16 cellular contexts compared by ENCODE assay signal in the genomic region with DNA sequence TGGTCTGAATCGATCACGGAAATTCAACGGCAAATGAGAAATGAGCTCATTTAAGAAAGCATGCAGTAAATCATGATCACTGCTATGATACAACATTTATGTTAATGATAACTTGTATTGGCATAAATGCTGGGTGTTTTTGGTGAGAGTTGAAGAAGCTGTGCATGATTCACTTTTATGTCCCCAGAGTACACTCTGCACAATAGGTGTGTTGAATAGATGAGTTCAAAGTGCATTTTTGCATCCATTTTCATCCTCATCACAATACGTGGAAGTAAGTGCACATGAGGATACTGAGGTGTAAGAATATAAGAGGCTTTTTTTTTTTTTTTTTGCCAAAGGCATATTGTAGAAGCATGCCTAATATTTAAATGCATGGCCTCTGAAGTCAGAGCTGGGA.
"Had no signal": no experiment of that assay in that cellular context is flagged by ENCODE, and none has a peak within 500 bp of the region (broad histone marks: within the 10 kb centered on the region; RNA-seq: fewer than 3 reads in every experiment).

No MANE protein-coding gene starts in this region.

- H3K4me1 ChIP-seq: foreskin keratinocyte, gastroesophageal sphincter, lower lobe of right lung had no signal

- H3K9me3 ChIP-seq: esophagus muscularis mucosa, gastroesophageal sphincter, heart left ventricle, lower lobe of right lung had no signal

- H3K4me3 Mint-ChIP-seq: mesothelial cell of epicardium; naive thymus-derived CD4-positive, alpha-beta T cell had no signal

- H3K27me3 Mint-ChIP-seq: naive thymus-derived CD4-positive, alpha-beta T cell had no signal

- H3K4me3 ChIP-seq: coronary artery, dorsolateral prefrontal cortex, esophagus muscularis mucosa, gastroesophageal sphincter, heart left ventricle, lower lobe of right lung had no signal

- H3K4me1 Mint-ChIP-seq: mesothelial cell of epicardium; naive thymus-derived CD4-positive, alpha-beta T cell had no signal

- DNase-seq: dermis blood vessel endothelial cell; dorsolateral prefrontal cortex; effector CD4-positive, alpha-beta T cell; effector memory CD4-positive, alpha-beta T cell; foreskin keratinocyte; heart left ventricle; left cardiac atrium; left ventricle myocardium superior; lower lobe of right lung; mesenchymal stem cell; naive thymus-derived CD4-positive, alpha-beta T cell had no signal

- ATAC-seq: foreskin keratinocyte; gastroesophageal sphincter; heart left ventricle; left cardiac atrium; left lobe of liver; left ventricle myocardium superior; lower lobe of right lung; naive thymus-derived CD4-positive, alpha-beta T cell had no signal

- H3K27ac ChIP-seq: coronary artery, esophagus muscularis mucosa, foreskin keratinocyte, gastroesophageal sphincter, lower lobe of right lung had no signal

- H3K27me3 ChIP-seq: dorsolateral prefrontal cortex, esophagus muscularis mucosa, foreskin keratinocyte, gastroesophageal sphincter, heart left ventricle had no signal

- H3K27ac Mint-ChIP-seq: mesothelial cell of epicardium; naive thymus-derived CD4-positive, alpha-beta T cell had no signal

- H3K36me3 ChIP-seq: esophagus muscularis mucosa, gastroesophageal sphincter, lower lobe of right lung had no signal

- H3K36me3 Mint-ChIP-seq: mesothelial cell of epicardium; naive thymus-derived CD4-positive, alpha-beta T cell had no signal
